In genomic region chr1:154998818-154999650, GRCh38 we compare ENCODE assay signal across 8 cellular contexts. TPM values are rescaled to one million over a fixed set of nuclear protein-coding genes. Genes with fewer than 3 reads are reported as not detected.
DNase-seq lines count a peak whose midpoint lies in the region; ATAC-seq and TF ChIP-seq lines count a peak whose summit lies in the region.

No MANE protein-coding gene starts in this region.

- peaks cover 51% of the 10 kb centered on the region for H3K4me1 Mint-ChIP-seq in CD14-positive monocyte

- POLR2A ChIA-PET in HEK293T (lab: Yijun Ruan, JAX) (interaction anchor here (0.7 to 3.8 kb wide), 20 partner anchors 9 to 195 kb away, joined by 3 to 43 read pairs (median 5); partner anchors contain the start of genes ADAM15, EFNA3, FLAD1 and PBXIP1), PC-9 (lab: Charles Lee; ENCODE audit: unreplicated experiment) (no interaction called here)

- no peak overlapping the region for H3K27ac ChIP-seq in PC-9
- peak overlapping the region; percentile 97 for H3K27ac ChIP-seq in neutrophil
- peak overlapping the region; percentile 93 to 100 (median 96) for H3K27ac ChIP-seq in upper lobe of left lung

- WGBS in upper lobe of left lung, 2 donors: 10 to 21% methylated on average over 22 to 40 of the region's 50 CpGs

- H2AFZ ChIP-seq in PC-9: no peak overlapping the region

- ATAC-seq in upper lobe of left lung (ENCODE audit: low FRiP score in 2 of 2) (no peak), GM18498 (IDR thresholded peaks at IDR 0.05; ENCODE audit: unreplicated experiment) (no peak)

- no peak for TF ChIP-seq EP300 in upper lobe of left lung (IDR thresholded peaks at IDR 0.05)

- no TSS peak for BruUV-seq in PC-9 (replicated peaks; lab: Mats Ljungman, UMichigan)

- no peaks in the 10 kb centered on the region for H3K9me2 ChIP-seq in PC-9 (ENCODE audit: insufficient read depth)

- H3K27ac Mint-ChIP-seq in CD14-positive monocyte: peak overlapping the region in 4 of 7 donors; percentile 30 to 87 (median 64)

- no peaks in the 10 kb centered on the region for H3K9me3 Mint-ChIP-seq in CD14-positive monocyte

- H3K36me3 ChIP-seq in PC-9 (ENCODE audit: low read depth) (no peaks in the 10 kb centered on the region), neutrophil (no peaks in the 10 kb centered on the region), upper lobe of left lung (no peaks in the 10 kb centered on the region)

- TF ChIP-seq POLR2A in upper lobe of left lung (IDR thresholded peaks at IDR 0.05): no peak

- no peaks in the 10 kb centered on the region for H4K20me1 ChIP-seq in PC-9 (ENCODE audit: insufficient read depth)

- intact Hi-C loops in CD14-positive monocyte (cut with micrococcal nuclease) (no loop called here), PC-9 (cut with micrococcal nuclease; ENCODE audit: unreplicated experiment) (no loop called here)

- peaks cover 25% of the 10 kb centered on the region for H3K4me1 ChIP-seq in PC-9 (replicated peaks; ENCODE audit: insufficient read depth)
- H3K4me1 ChIP-seq in neutrophil (ENCODE audit: control insufficient read depth in 1 of 2, insufficient read depth in 1 of 2, low read depth in 1 of 2, low read length in 1 of 2): peaks cover 40 to 49% of the 10 kb centered on the region in 2 experiments
- H3K4me1 ChIP-seq in upper lobe of left lung: peaks cover 16 to 27% (median 23%) of the 10 kb centered on the region in 4 donors

- peaks cover 2 to 4% (median 2%) of the 10 kb centered on the region in 3 donors for H3K27me3 Mint-ChIP-seq in CD14-positive monocyte (ENCODE audit: low read depth in 3 of 3)

- DNase-seq in CD14-positive monocyte (ENCODE audit: low spot score) (no peak), HEK293T (ENCODE audit: extremely low spot score) (peak; percentile 86), PC-9 (no peak), fibroblast of villous mesenchyme (ENCODE audit: low read depth) (peak; percentile 67), upper lobe of left lung (peak; percentile 68 to 86)
- DNase-seq in activated T-helper 9 cell treated with anti-CD3 and anti-CD28 coated beads, Interleukin-2, amount 50 U/mL, for 16 hours (ENCODE audit: low read depth): peak; percentile 58

- H3K4me2 ChIP-seq in PC-9: no peak overlapping the region

- TF ChIP-seq CTCF in CD14-positive monocyte (IDR thresholded peaks at IDR 0.05): peak; percentile 84
- peak; percentile 39; the same call in 1 of the 2 replicates for TF ChIP-seq CTCF in PC-9 (conservative IDR thresholded peaks at IDR 0.05)
- TF ChIP-seq CTCF in fibroblast of villous mesenchyme (IDR thresholded peaks at IDR 0.05; ENCODE audit: insufficient read depth, low read depth, low read length): peak; percentile 94
- TF ChIP-seq CTCF in neutrophil (IDR thresholded peaks at IDR 0.05): peak; percentile 78
- TF ChIP-seq CTCF in upper lobe of left lung (IDR thresholded peaks at IDR 0.05): peak; percentile 68 to 84 (median 76)

- peaks cover 0 to 3% of the 10 kb centered on the region in 2 donors for H3K36me3 Mint-ChIP-seq in CD14-positive monocyte

- H3K9me3 ChIP-seq in PC-9 (ENCODE audit: insufficient read depth, low read depth): no peaks in the 10 kb centered on the region
- no peaks in the 10 kb centered on the region for H3K9me3 ChIP-seq in neutrophil
- no peaks in the 10 kb centered on the region for H3K9me3 ChIP-seq in upper lobe of left lung

- H3K27me3 ChIP-seq in PC-9 (ENCODE audit: insufficient read depth, low read depth): no peaks in the 10 kb centered on the region
- H3K27me3 ChIP-seq in neutrophil: no peaks in the 10 kb centered on the region
- no peaks in the 10 kb centered on the region for H3K27me3 ChIP-seq in upper lobe of left lung

- H3F3A ChIP-seq in PC-9 (ENCODE audit: insufficient read depth, low read depth): peaks cover 34% of the 10 kb centered on the region

- CTCF ChIA-PET in HEK293T (lab: Yijun Ruan, JAX) (interaction anchor here (0.6 to 7.8 kb wide), 20 partner anchors 9 to 540 kb away, joined by 3 to 45 read pairs (median 4); partner anchors contain the start of genes ADAM15, CKS1B, FLAD1 and PBXIP1), PC-9 (lab: Charles Lee) (interaction anchor here (0.7 kb wide), 1 partner anchor 26 kb away, joined by 4 read pairs; no protein-coding TSS in a partner anchor)

- H3K4me3 ChIP-seq in PC-9 (no peak overlapping the region), fibroblast of villous mesenchyme (ENCODE audit: low read depth, low read length) (peak overlapping the region; percentile 93), neutrophil (ENCODE audit: low read depth in 1 of 2, low read length in 1 of 2) (peak overlapping the region; percentile 85 to 100), upper lobe of left lung (peak overlapping the region; percentile 2 to 94 (median 92))

- H3K79me2 ChIP-seq in PC-9 (ENCODE audit: low read depth): peaks cover 22% of the 10 kb centered on the region

- H3K4me3 Mint-ChIP-seq in CD14-positive monocyte: peak overlapping the region; percentile 84 to 96

TF ChIP-seq in HEK293T, 16 proteins besides CTCF, POLR2A, EP300 and RAD21:
- peak; percentile 20; the same call in 1 of the 2 replicates for TF ChIP-seq FOXM1 (IDR thresholded peaks at IDR 0.05; ENCODE audit: borderline replicate concordance)
- TF ChIP-seq ARNT (IDR thresholded peaks at IDR 0.05): no peak

RNA-seq across cellular contexts. Expression of gene ZBTB7B, which starts 3.6 kb away (rescaled TPM):
- 1 to 10 TPM; 6.3 to 9.6 TPM for polyA plus RNA-seq in CD14-positive monocyte
- total RNA-seq in PC-9 (2021) (38.6 and 44.1 TPM in 2 replicates), fibroblast of villous mesenchyme (15.5 and 15.8 TPM in 2 replicates), upper lobe of left lung (10 to 100 TPM; 43.9 to 88.2 (median 66.2) TPM)

RNA-seq across cellular contexts. Expression of gene LENEP, which starts 5.6 kb away (rescaled TPM):
- polyA plus RNA-seq in CD14-positive monocyte: not detected
- total RNA-seq in PC-9 (2021): 1.2 and 1.3 TPM in 2 replicates
- 0.32 and 0.43 TPM in 2 replicates for total RNA-seq in fibroblast of villous mesenchyme
- 1 to 10 TPM in 1 of 6 donors, under 1 TPM in 1, not detected in 4; 0.57 to 1.0 TPM for total RNA-seq in upper lobe of left lung

RNA-seq across cellular contexts. Expression of gene FLAD1, which starts 15.9 kb away (rescaled TPM):
- 10 to 100 TPM; 31.5 to 35.1 TPM for polyA plus RNA-seq in CD14-positive monocyte
- total RNA-seq in PC-9 (2021) (47.9 and 54.2 TPM in 2 replicates), fibroblast of villous mesenchyme (22.9 and 24.2 TPM in 2 replicates), upper lobe of left lung (10 to 100 TPM; 15.6 to 62.9 (median 29.8) TPM)

RNA-seq across cellular contexts. Expression of gene CKS1B, which starts 24.6 kb away (rescaled TPM):
- 10 to 100 TPM; 18.0 to 22.6 TPM for polyA plus RNA-seq in CD14-positive monocyte
- total RNA-seq in PC-9 (2021): 236 and 300 TPM in 2 replicates
- total RNA-seq in fibroblast of villous mesenchyme: 57.7 and 68.2 TPM in 2 replicates
- 10 to 100 TPM in 5 of 6 donors, 1 to 10 TPM in 1; 9.9 to 31.1 (median 22.5) TPM for total RNA-seq in upper lobe of left lung

RNA-seq across cellular contexts. Expression of gene SHC1, which starts 28.5 kb away (rescaled TPM):
- polyA plus RNA-seq in CD14-positive monocyte: 10 to 100 TPM; 26.7 to 31.5 TPM
- 162 and 210 TPM in 2 replicates for total RNA-seq in PC-9 (2021)
- total RNA-seq in fibroblast of villous mesenchyme: 255 and 330 TPM in 2 replicates
- 100 to 1,000 TPM in 1 of 6 donors, 10 to 100 TPM in 5; 55.5 to 130 (median 69.1) TPM for total RNA-seq in upper lobe of left lung

Comparison
In these comparisons a context has a peak if more than half of its experiments do, and no peak if none do; other contexts are left out.
1. DNase-seq: peak in HEK293T (single experiment), activated T-helper 9 cell treated with anti-CD3 and anti-CD28 coated beads, Interleukin-2, amount 50 U/mL, for 16 hours (single experiment), fibroblast of villous mesenchyme (single experiment) and upper lobe of left lung (2 of 2); none in CD14-positive monocyte (single experiment) and PC-9 (0 of 2).
2. CTCF ChIP-seq: peak in every context shown above with its lines; median percentile 94 in fibroblast of villous mesenchyme; 84 in CD14-positive monocyte; 78 in neutrophil; 76 in upper lobe of left lung; 39 in PC-9.